ENCODE assay signal across 2 cellular contexts in the genomic region with DNA sequence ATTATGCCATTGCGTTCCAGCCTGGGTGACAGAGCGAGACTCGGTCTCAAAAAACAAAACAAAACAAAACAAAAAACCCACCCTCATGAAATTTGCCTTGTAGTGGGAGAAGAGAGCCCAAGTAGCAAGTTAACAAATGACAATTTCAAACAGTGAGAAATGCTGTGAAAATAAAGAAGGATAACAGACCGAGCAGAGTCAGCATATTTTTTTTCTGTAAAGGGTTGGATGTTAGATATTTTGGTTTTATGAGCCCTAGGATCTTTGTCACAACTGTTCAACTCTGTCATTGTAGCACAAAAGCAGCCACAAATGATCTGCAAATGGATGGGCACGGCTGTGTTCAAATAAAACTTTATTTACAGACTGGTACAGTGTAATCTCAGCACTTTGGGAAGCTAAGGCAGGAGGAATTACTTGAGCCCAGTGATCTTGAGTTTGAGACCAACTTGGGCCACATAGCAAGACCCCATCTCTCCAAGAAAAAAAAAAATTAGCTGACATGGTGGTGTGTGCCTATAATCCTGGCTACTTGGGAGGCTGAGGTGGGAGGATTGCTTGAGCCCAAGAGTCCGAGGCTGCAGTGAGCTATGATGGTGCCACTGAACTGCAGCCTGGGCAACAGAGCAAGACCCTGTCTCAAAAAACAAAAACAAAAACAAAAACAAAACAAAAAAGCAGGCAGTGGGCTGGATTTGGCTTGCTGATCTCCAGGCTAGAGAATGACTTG.
TF ChIP-seq lines count a peak whose summit lies in the region.

No MANE protein-coding gene starts in this region.

TF ChIP-seq in WTC11, 78 proteins besides CTCF, POLR2A, EP300 and RAD21:
- TF ChIP-seq, protein P1, sequence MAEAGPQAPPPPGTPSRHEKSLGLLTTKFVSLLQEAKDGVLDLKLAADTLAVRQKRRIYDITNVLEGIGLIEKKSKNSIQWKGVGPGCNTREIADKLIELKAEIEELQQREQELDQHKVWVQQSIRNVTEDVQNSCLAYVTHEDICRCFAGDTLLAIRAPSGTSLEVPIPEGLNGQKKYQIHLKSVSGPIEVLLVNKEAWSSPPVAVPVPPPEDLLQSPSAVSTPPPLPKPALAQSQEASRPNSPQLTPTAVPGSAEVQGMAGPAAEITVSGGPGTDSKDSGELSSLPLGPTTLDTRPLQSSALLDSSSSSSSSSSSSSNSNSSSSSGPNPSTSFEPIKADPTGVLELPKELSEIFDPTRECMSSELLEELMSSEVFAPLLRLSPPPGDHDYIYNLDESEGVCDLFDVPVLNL (CRISPR knock-in tag; IDR thresholded peaks at IDR 0.05; ENCODE audit: borderline replicate concordance, low read depth), result no peak
- TF ChIP-seq NFE2L1 (CRISPR knock-in tag; IDR thresholded peaks at IDR 0.05) (no peak), ZNF121 (CRISPR knock-in tag; IDR thresholded peaks at IDR 0.05) (peak; percentile 47; the same call in 1 of the 2 replicates)
- TF ChIP-seq, protein P2, sequence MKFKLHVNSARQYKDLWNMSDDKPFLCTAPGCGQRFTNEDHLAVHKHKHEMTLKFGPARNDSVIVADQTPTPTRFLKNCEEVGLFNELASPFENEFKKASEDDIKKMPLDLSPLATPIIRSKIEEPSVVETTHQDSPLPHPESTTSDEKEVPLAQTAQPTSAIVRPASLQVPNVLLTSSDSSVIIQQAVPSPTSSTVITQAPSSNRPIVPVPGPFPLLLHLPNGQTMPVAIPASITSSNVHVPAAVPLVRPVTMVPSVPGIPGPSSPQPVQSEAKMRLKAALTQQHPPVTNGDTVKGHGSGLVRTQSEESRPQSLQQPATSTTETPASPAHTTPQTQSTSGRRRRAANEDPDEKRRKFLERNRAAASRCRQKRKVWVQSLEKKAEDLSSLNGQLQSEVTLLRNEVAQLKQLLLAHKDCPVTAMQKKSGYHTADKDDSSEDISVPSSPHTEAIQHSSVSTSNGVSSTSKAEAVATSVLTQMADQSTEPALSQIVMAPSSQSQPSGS (CRISPR knock-in tag; IDR thresholded peaks at IDR 0.05; ENCODE audit: borderline replicate concordance, low read depth), result no peak
TF ChIP-seq in WTC11: peak in this region for 1.

TF ChIP-seq in H1, 55 proteins besides CTCF, POLR2A, EP300 and RAD21 (continued from another document):
- no peak for TF ChIP-seq HDAC2 (IDR thresholded peaks at IDR 0.05; ENCODE audit: borderline replicate concordance in 1 of 2, low read depth in 2 of 2, low read length in 2 of 2)
- no peak for TF ChIP-seq TAF1 (IDR thresholded peaks at IDR 0.05; ENCODE audit: low read depth, low read length)
- TF ChIP-seq GABPA (IDR thresholded peaks at IDR 0.05; ENCODE audit: borderline replicate concordance, insufficient read depth, low read length), result no peak
- TF ChIP-seq ASH2L (IDR thresholded peaks at IDR 0.05; ENCODE audit: low read length), result no peak
- TF ChIP-seq KDM4A (IDR thresholded peaks at IDR 0.05; ENCODE audit: low read depth, low read length, severe bottlenecking), result no peak
- TF ChIP-seq SP1 (IDR thresholded peaks at IDR 0.05; ENCODE audit: low read depth, low read length), result no peak
- TF ChIP-seq PHF8 (conservative IDR thresholded peaks at IDR 0.05; ENCODE audit: low read depth, low read length), result no peak
- TF ChIP-seq YY1 (IDR thresholded peaks at IDR 0.05; ENCODE audit: low read depth, low read length), result no peak
- TF ChIP-seq KDM5A (IDR thresholded peaks at IDR 0.05; ENCODE audit: low read length), result no peak
